9 cellular contexts compared by ENCODE assay signal in the genomic region with DNA sequence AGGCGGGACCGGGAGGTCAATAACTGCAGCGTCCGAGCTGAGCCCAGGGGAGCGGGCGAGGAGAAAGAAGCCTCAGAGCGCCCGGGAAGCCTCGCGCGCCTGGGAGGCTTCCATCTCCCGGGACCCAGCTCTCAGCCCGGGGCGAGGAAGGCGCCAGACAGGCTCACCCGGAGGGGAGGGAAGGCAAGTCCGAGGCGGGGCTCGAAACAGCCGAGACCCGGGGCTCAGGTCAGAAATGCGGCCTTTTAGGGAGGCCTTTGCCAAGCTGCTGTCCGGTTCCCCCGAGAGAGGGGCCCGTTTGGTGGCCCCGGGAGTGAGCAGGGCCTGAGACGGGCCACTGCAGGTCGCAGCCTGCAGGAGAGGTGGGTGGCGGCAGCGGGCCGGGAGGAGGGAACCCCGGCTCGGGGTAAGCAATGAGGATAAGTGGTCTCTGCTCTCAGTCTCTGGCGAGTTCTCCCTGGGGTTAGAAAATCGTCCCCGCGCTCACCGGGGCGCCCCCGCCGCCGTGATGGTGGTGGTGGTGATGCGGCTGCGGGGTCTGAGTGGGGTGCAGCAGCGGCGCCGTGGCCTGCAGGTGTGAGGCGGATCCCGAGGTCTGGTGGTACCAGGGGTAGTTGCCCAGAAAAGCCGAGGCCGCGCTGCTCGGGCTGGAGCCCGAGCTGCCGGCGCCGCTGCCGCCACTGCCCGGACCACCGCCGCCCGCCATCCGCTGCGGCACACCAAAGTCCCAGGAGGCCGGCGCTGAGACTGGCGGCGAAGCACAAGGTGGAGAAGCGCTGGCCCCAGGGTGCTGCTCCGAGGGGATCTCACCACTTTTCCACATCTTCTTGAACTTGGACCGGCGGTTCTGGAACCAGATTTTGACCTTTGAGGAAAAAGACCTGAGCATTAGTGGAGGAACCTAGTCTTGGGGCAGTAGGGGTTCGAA. TPM values are rescaled to one million over a fixed set of nuclear protein-coding genes. Genes with fewer than 3 reads are reported as not detected.
DNase-seq lines count a peak whose midpoint lies in the region; ATAC-seq, FAIRE-seq and TF ChIP-seq lines count a peak whose summit lies in the region.
"Had no signal": no experiment of that assay in that cellular context is flagged by ENCODE, and none has a peak within 500 bp of the region (broad histone marks: within the 10 kb centered on the region; RNA-seq: fewer than 3 reads in every experiment).

No MANE protein-coding gene starts in this region.

- H3K27me3 ChIP-seq in AG04450 (ENCODE audit: control insufficient read depth, insufficient read depth, low read length) (peaks cover 2% of the 10 kb centered on the region), GM06990 (replicated peaks; ENCODE audit: control insufficient read depth, insufficient read depth, low read length) (no peaks in the 10 kb centered on the region; the same call in none of the 2 replicates), foreskin keratinocyte (no peaks in the 10 kb centered on the region)

- H3K27ac ChIP-seq in AG04450 (ENCODE audit: low read depth, low read length), result no peak overlapping the region
- no peak overlapping the region for H3K27ac ChIP-seq in kidney (ENCODE audit: low read depth in 2 of 2, low read length in 2 of 2)
- H3K27ac ChIP-seq in foreskin keratinocyte, result no peak overlapping the region
- H3K27ac ChIP-seq: colonic mucosa had no signal

- peaks cover 4 to 17% of the 10 kb centered on the region in 2 donors for H3K4me1 ChIP-seq in kidney (ENCODE audit: control insufficient read depth in 1 of 2, insufficient read depth in 1 of 2, low read depth in 1 of 2, low read length in 2 of 2)
- peaks cover 25% of the 10 kb centered on the region for H3K4me1 ChIP-seq in foreskin keratinocyte

- no peak for ATAC-seq in activated CD8-positive, alpha-beta memory T cell treated with anti-CD3 and anti-CD28 coated beads, Interleukin-2, amount 10 ng/mL, durations not matched to agents 7 days and 5 days
- ATAC-seq in foreskin keratinocyte (no peak), omental fat pad (ENCODE audit: low FRiP score) (no peak)

- H3K4me1 Mint-ChIP-seq in activated CD8-positive, alpha-beta memory T cell treated with anti-CD3 and anti-CD28 coated beads, Interleukin-2, amount 10 ng/mL, durations not matched to agents 7 days and 5 days, result peaks cover 54% of the 10 kb centered on the region

- DNase-seq in AG04450 (ENCODE audit: low read depth, low spot score), result no peak
- DNase-seq in GM06990 (ENCODE audit: extremely low read depth, insufficient read length), result no peak
- DNase-seq in activated CD8-positive, alpha-beta memory T cell treated with anti-CD3 and anti-CD28 coated beads, Interleukin-2, amount 10 ng/mL, durations not matched to agents 7 days and 5 days, result no peak
- DNase-seq in kidney, result peak; percentile 65
- DNase-seq in foreskin keratinocyte, result no peak
- DNase-seq in C1 segment of cervical spinal cord (lab: John Stamatoyannopoulos, UW), result no peak
- DNase-seq in effector CD4-positive, alpha-beta T cell, result no peak
- DNase-seq in omental fat pad (ENCODE audit: low spot score), result no peak
- DNase-seq: colonic mucosa had no signal

- CTCF ChIA-PET in AG04450 (lab: Charles Lee), result interaction anchor here (0.7 to 7.5 kb wide), 2 partner anchors 29 to 396 kb away, joined by 3 to 137 read pairs; no protein-coding TSS in a partner anchor
- CTCF ChIA-PET in activated CD8-positive, alpha-beta memory T cell treated with anti-CD3 and anti-CD28 coated beads, Interleukin-2, amount 10 ng/mL, durations not matched to agents 7 days and 5 days (lab: Charles Lee), result interaction anchor here (0.9 to 7.8 kb wide), 9 partner anchors 8 to 397 kb away, joined by 3 to 142 read pairs (median 10); partner anchors contain the start of gene DLX1

- H3K36me3 Mint-ChIP-seq in activated CD8-positive, alpha-beta memory T cell treated with anti-CD3 and anti-CD28 coated beads, Interleukin-2, amount 10 ng/mL, durations not matched to agents 7 days and 5 days, result peaks cover 3% of the 10 kb centered on the region

- POLR2A ChIA-PET in AG04450 (lab: Yijun Ruan, JAX), result interaction anchor here (0.6 to 0.9 kb wide), 3 partner anchors 27 to 177 kb away, joined by 3 read pairs; no protein-coding TSS in a partner anchor

- H3K9me3 Mint-ChIP-seq in activated CD8-positive, alpha-beta memory T cell treated with anti-CD3 and anti-CD28 coated beads, Interleukin-2, amount 10 ng/mL, durations not matched to agents 7 days and 5 days (ENCODE audit: low read depth), result no peaks in the 10 kb centered on the region

- H3K4me3 ChIP-seq in AG04450 (ENCODE audit: low read depth, low read length), result peak overlapping the region; percentile 76
- peak overlapping the region; percentile 34 for H3K4me3 ChIP-seq in GM06990 (replicated peaks; ENCODE audit: low read depth, low read length)
- no peak overlapping the region for H3K4me3 ChIP-seq in kidney (ENCODE audit: low read length in 2 of 2)
- H3K4me3 ChIP-seq: colonic mucosa had no signal

- H3K36me3 ChIP-seq in GM06990 (ENCODE audit: control insufficient read depth, insufficient read depth, low read length) (no peaks in the 10 kb centered on the region), kidney (ENCODE audit: control insufficient read depth in 1 of 2, insufficient read depth in 2 of 2, low read length in 2 of 2) (no peaks in the 10 kb centered on the region)
- H3K36me3 ChIP-seq: colonic mucosa had no signal

- H3K9ac ChIP-seq in kidney (ENCODE audit: low read length in 2 of 2), result no peak overlapping the region

- no peak overlapping the region for H3K4me3 Mint-ChIP-seq in activated CD8-positive, alpha-beta memory T cell treated with anti-CD3 and anti-CD28 coated beads, Interleukin-2, amount 10 ng/mL, durations not matched to agents 7 days and 5 days

- no peak for FAIRE-seq in kidney (lab: Jason Lieb, UNC)

- peak overlapping the region; percentile 11 for H3K27ac Mint-ChIP-seq in activated CD8-positive, alpha-beta memory T cell treated with anti-CD3 and anti-CD28 coated beads, Interleukin-2, amount 10 ng/mL, durations not matched to agents 7 days and 5 days

- peaks cover 85% of the 10 kb centered on the region for H3K27me3 Mint-ChIP-seq in activated CD8-positive, alpha-beta memory T cell treated with anti-CD3 and anti-CD28 coated beads, Interleukin-2, amount 10 ng/mL, durations not matched to agents 7 days and 5 days

- no peak for TF ChIP-seq CTCF in AG04450 (IDR thresholded peaks at IDR 0.05; ENCODE audit: low read depth, low read length)
- no peak for TF ChIP-seq CTCF in GM06990 (IDR thresholded peaks at IDR 0.05; ENCODE audit: insufficient read depth, low read length, poor library complexity, severe bottlenecking)
- TF ChIP-seq CTCF in kidney (IDR thresholded peaks at IDR 0.05; ENCODE audit: borderline replicate concordance, extremely low read depth, insufficient read depth), result no peak
- TF ChIP-seq CTCF in foreskin keratinocyte (conservative IDR thresholded peaks at IDR 0.05), result no peak
- TF ChIP-seq CTCF in omental fat pad (IDR thresholded peaks at IDR 0.05), result no peak

- no peaks in the 10 kb centered on the region; the same call in 1 of the 2 replicates for H3K9me3 ChIP-seq in AG04450 (ENCODE audit: control insufficient read depth, insufficient read depth, low read length)
- H3K9me3 ChIP-seq in kidney (ENCODE audit: control insufficient read depth in 1 of 2, low read length in 2 of 2), result no peaks in the 10 kb centered on the region
- H3K9me3 ChIP-seq: colonic mucosa had no signal

- intact Hi-C loops in kidney (cut with DNase I), result no loop called here

RNA-seq across cellular contexts. Expression of gene DLX2, which starts 2.4 kb away (rescaled TPM):
- 0.10 and 0.24 TPM in 2 replicates for polyA plus RNA-seq in AG04450 (2011; rRNA removed)
- 0.09 TPM in 1 of 2 replicates, not detected in the other for polyA minus RNA-seq in AG04450 (2011; rRNA and poly(A)+ RNA removed)
- under 1 TPM in 1 of 2 experiments, not detected in 1; 0.12 TPM for total RNA-seq in activated CD8-positive, alpha-beta memory T cell treated with anti-CD3 and anti-CD28 coated beads, Interleukin-2, amount 10 ng/mL, durations not matched to agents 7 days and 5 days
- total RNA-seq in kidney, result not detected
- polyA plus RNA-seq in kidney (ENCODE audit: insufficient read depth, low read depth, low replicate concordance), result not detected
- 1.1 and 1.4 TPM in 2 replicates for total RNA-seq in foreskin keratinocyte
- polyA plus RNA-seq in foreskin keratinocyte, result 1.1 and 1.9 TPM in 2 replicates
- total RNA-seq in omental fat pad, result not detected
- total RNA-seq: colonic mucosa had no signal

RNA-seq across cellular contexts. Expression of gene DLX1, which starts 15.0 kb away (rescaled TPM):
- 1.9 and 2.2 TPM in 2 replicates for polyA plus RNA-seq in AG04450 (2011; rRNA removed)
- 1.4 and 1.5 TPM in 2 replicates for polyA minus RNA-seq in AG04450 (2011; rRNA and poly(A)+ RNA removed)
- total RNA-seq in activated CD8-positive, alpha-beta memory T cell treated with anti-CD3 and anti-CD28 coated beads, Interleukin-2, amount 10 ng/mL, durations not matched to agents 7 days and 5 days, result not detected
- not detected for total RNA-seq in kidney
- not detected for polyA plus RNA-seq in kidney (ENCODE audit: insufficient read depth, low read depth, low replicate concordance)
- total RNA-seq in foreskin keratinocyte, result 6.2 and 7.0 TPM in 2 replicates
- 5.9 and 6.5 TPM in 2 replicates for polyA plus RNA-seq in foreskin keratinocyte
- total RNA-seq in omental fat pad, result under 1 TPM in 1 of 4 donors, not detected in 3; 0.09 TPM

Comparison
In these comparisons a context has a peak if more than half of its experiments do, and no peak if none do; other contexts are left out.
1. H3K4me3 ChIP-seq: peak in AG04450 (single experiment) and GM06990 (single experiment); none in kidney (0 of 2).